Comparison of ENCODE assay signal across 22 cellular contexts in genomic region chr15:30921106-30921505, GRCh38. TPM values are rescaled to one million over a fixed set of nuclear protein-coding genes. Genes with fewer than 3 reads are reported as not detected.
DNase-seq lines count a peak whose midpoint lies in the region; ATAC-seq and TF ChIP-seq lines count a peak whose summit lies in the region.
"Had no signal": no experiment of that assay in that cellular context is flagged by ENCODE, and none has a peak within 500 bp of the region (broad histone marks: within the 10 kb centered on the region; RNA-seq: fewer than 3 reads in every experiment).

No MANE protein-coding gene starts in this region.

- no peak overlapping the region for H2AFZ ChIP-seq in GM23338

- H3K27me3 Mint-ChIP-seq in GM23338 (ENCODE audit: insufficient read depth, low read depth, poor library complexity) (peaks cover 8% of the 10 kb centered on the region), WTC11 (ENCODE audit: low read depth) (no peaks in the 10 kb centered on the region)
- H3K27me3 Mint-ChIP-seq: naive thymus-derived CD4-positive, alpha-beta T cell had no signal

- no peak for TF ChIP-seq CTCF in GM23338 (conservative IDR thresholded peaks at IDR 0.05; ENCODE audit: low read depth in 2 of 2)
- no peak for TF ChIP-seq CTCF in WTC11 (IDR thresholded peaks at IDR 0.05)
- no peak for TF ChIP-seq CTCF in psoas muscle (IDR thresholded peaks at IDR 0.05)

- H3K36me3 Mint-ChIP-seq in GM23338 (ENCODE audit: low read depth) (peaks cover 69% of the 10 kb centered on the region), WTC11 (peaks cover 55% of the 10 kb centered on the region)

- H3K27ac Mint-ChIP-seq in GM23338 (peak overlapping the region; percentile 99; the same call in 1 of the 2 replicates), WTC11 (peak overlapping the region; percentile 97)

- H3K9me2 ChIP-seq in GM23338 (ENCODE audit: insufficient read depth), result no peaks in the 10 kb centered on the region

- H3K4me3 ChIP-seq in GM23338 (no peak overlapping the region), iPS-20b (ENCODE audit: low read length) (0 out of 2 replicates have a peak overlapping the region, but pooled peaks have one; percentile 46), psoas muscle (no peak overlapping the region)
- H3K4me3 ChIP-seq: esophagus muscularis mucosa had no signal

- H3K79me2 ChIP-seq in GM23338 (replicated peaks; ENCODE audit: insufficient read depth), result no peaks in the 10 kb centered on the region; the same call in none of the 2 replicates

- no peaks in the 10 kb centered on the region for H4K20me1 ChIP-seq in GM23338 (replicated peaks; ENCODE audit: insufficient read depth)

- H3K9me3 Mint-ChIP-seq in GM23338, result no peaks in the 10 kb centered on the region; the same call in 2 of the 3 replicates
- H3K9me3 Mint-ChIP-seq in WTC11, result no peaks in the 10 kb centered on the region

- H3K4me1 ChIP-seq in GM23338 (ENCODE audit: insufficient read depth) (peaks cover 20% of the 10 kb centered on the region), iPS-20b (ENCODE audit: insufficient read depth, low read length) (peaks cover 28% of the 10 kb centered on the region), psoas muscle (peaks cover 50% of the 10 kb centered on the region)
- H3K4me1 ChIP-seq: foreskin keratinocyte had no signal

- ATAC-seq in GM23338 (no peak), WTC11 (no peak), psoas muscle (peak in 2 of 4 donors; percentile 9 to 32), HG02763 (IDR thresholded peaks at IDR 0.05; ENCODE audit: unreplicated experiment) (no peak)
- ATAC-seq: foreskin keratinocyte; HCT116; naive thymus-derived CD4-positive, alpha-beta T cell had no signal

- H3K36me3 ChIP-seq in GM23338 (ENCODE audit: insufficient read depth) (peaks cover 19% of the 10 kb centered on the region; the same call in 1 of the 2 replicates), iPS-20b (ENCODE audit: insufficient read depth, low read depth, low read length) (peaks cover 75% of the 10 kb centered on the region), psoas muscle (ENCODE audit: insufficient read depth in 1 of 2, low read depth in 1 of 2) (peaks cover 0 to 90% of the 10 kb centered on the region in 2 donors)

- H3K4me3 Mint-ChIP-seq in GM23338 (no peak overlapping the region), WTC11 (no peak overlapping the region)
- H3K4me3 Mint-ChIP-seq: naive thymus-derived CD4-positive, alpha-beta T cell had no signal

- H3K27ac ChIP-seq in GM23338 (ENCODE audit: low read depth) (peak overlapping the region; percentile 75), iPS-20b (ENCODE audit: low read length) (no peak overlapping the region), psoas muscle (peak overlapping the region; percentile 72)
- H3K27ac ChIP-seq: foreskin keratinocyte had no signal

- intact Hi-C loops in psoas muscle (cut with DNase I), result loop anchor here in 1 of 2 donors (2.0 to 5.0 kb wide), 2 partner anchors 41 to 70 kb away; partner anchors contain the start of gene MTMR10

- H3K27me3 ChIP-seq in GM23338 (ENCODE audit: insufficient read depth) (no peaks in the 10 kb centered on the region), iPS-20b (ENCODE audit: insufficient read depth, low read length) (no peaks in the 10 kb centered on the region), psoas muscle (ENCODE audit: insufficient read depth in 3 of 3, low read length in 2 of 3) (no peaks in the 10 kb centered on the region)
- H3K27me3 ChIP-seq: esophagus muscularis mucosa, foreskin keratinocyte had no signal

- CTCF ChIA-PET in WTC11 (lab: Charles Lee), result interaction anchor here (1.2 kb wide), 1 partner anchor 208 kb away, joined by 4 read pairs; no protein-coding TSS in a partner anchor

- DNase-seq in GM23338 (ENCODE audit: low spot score) (no peak), WTC11 (ENCODE audit: low spot score) (no peak), psoas muscle (no peak), NCI-H69 (lab: John Stamatoyannopoulos, UW) (no peak), DMS79 (lab: John Stamatoyannopoulos, UW) (no peak), midbrain (lab: John Stamatoyannopoulos, UW) (no peak)
- DNase-seq: activated CD4-positive, alpha-beta T cell treated with anti-CD3 and anti-CD28 coated beads for 4 hours; DMS79 treated with DMSO at 0.1 percent for 48 hours; foreskin keratinocyte; GF-D8; Kasumi-1; mesendoderm; naive thymus-derived CD4-positive, alpha-beta T cell; NCI-H1694; NCI-H2171; NCI-H526; SHP77; stimulated activated CD4-positive, alpha-beta T cell treated with anti-CD3 and anti-CD28 coated beads, Interleukin-2, amount 100 ng/mL, for 24 hours had no signal

- H3K9ac ChIP-seq in iPS-20b (ENCODE audit: low read depth, low read length), result no peak overlapping the region

- WGBS in psoas muscle, 3 donors, result 36 to 50% (median 44%) methylated on average over 4 of the region's 4 CpGs

- peaks cover 36% of the 10 kb centered on the region for H3K4me1 Mint-ChIP-seq in GM23338
- H3K4me1 Mint-ChIP-seq in WTC11, result peaks cover 37% of the 10 kb centered on the region

- no peaks in the 10 kb centered on the region for H3F3A ChIP-seq in GM23338 (replicated peaks; ENCODE audit: low read depth)

- H3K9me3 ChIP-seq in iPS-20b (ENCODE audit: insufficient read depth, low read depth, low read length) (no peaks in the 10 kb centered on the region), psoas muscle (no peaks in the 10 kb centered on the region)
- H3K9me3 ChIP-seq: esophagus muscularis mucosa had no signal

- peak overlapping the region; percentile 35 for H3K4me2 ChIP-seq in GM23338

- POLR2A ChIA-PET in WTC11 (lab: Charles Lee), result no interaction called here

TF ChIP-seq in GM23338, 12 proteins besides CTCF, POLR2A, EP300 and RAD21 (continues in another document):
- TF ChIP-seq ETS1 (IDR thresholded peaks at IDR 0.05) (no peak), POLR2AphosphoS5 (IDR thresholded peaks at IDR 0.05; ENCODE audit: low read depth) (no peak)

TF ChIP-seq in WTC11, 78 proteins besides CTCF, POLR2A, EP300 and RAD21:
- TF ChIP-seq FOXP1 (CRISPR knock-in tag; IDR thresholded peaks at IDR 0.05; ENCODE audit: borderline replicate concordance) (no peak), CDX4 (CRISPR knock-in tag; IDR thresholded peaks at IDR 0.05; ENCODE audit: borderline replicate concordance) (no peak), GTF2I (CRISPR knock-in tag; conservative IDR thresholded peaks at IDR 0.05) (no peak), FOXP4 (CRISPR knock-in tag; IDR thresholded peaks at IDR 0.05) (no peak), NFATC4 (CRISPR knock-in tag; IDR thresholded peaks at IDR 0.05) (no peak), SP1 (CRISPR knock-in tag; conservative IDR thresholded peaks at IDR 0.05) (no peak), E2F4 (CRISPR knock-in tag; IDR thresholded peaks at IDR 0.05; ENCODE audit: borderline replicate concordance, low read depth) (no peak), GABPB1 (CRISPR knock-in tag; IDR thresholded peaks at IDR 0.05) (no peak), RELA (CRISPR knock-in tag; IDR thresholded peaks at IDR 0.05; ENCODE audit: borderline replicate concordance) (no peak), HMGA2 (CRISPR knock-in tag; IDR thresholded peaks at IDR 0.05) (no peak), ESRRA (CRISPR knock-in tag; IDR thresholded peaks at IDR 0.05; ENCODE audit: borderline replicate concordance) (no peak), MYBL2 (CRISPR knock-in tag; IDR thresholded peaks at IDR 0.05) (no peak), USF1 (CRISPR knock-in tag; IDR thresholded peaks at IDR 0.05) (no peak), TP53 (CRISPR knock-in tag; IDR thresholded peaks at IDR 0.05) (no peak), GRHL2 (CRISPR knock-in tag; IDR thresholded peaks at IDR 0.05; ENCODE audit: insufficient replicate concordance, severe bottlenecking) (no peak)

RNA-seq across cellular contexts. Expression of gene FAN1, which starts 17.4 kb away (rescaled TPM):
- total RNA-seq in GM23338 (2014; rRNA removed; shearing (Covaris generic)), result 25.7 and 29.2 TPM in 2 replicates
- polyA plus RNA-seq in GM23338 (2016; fragmentation: Nextera tagmentation; extraction: Ambion mirVana), result 9.1 and 9.7 TPM in 2 replicates
- 22.8 to 31.5 TPM (median 30.3 TPM) in 3 replicates for total RNA-seq in WTC11 (2021)
- 10 to 100 TPM; 13.5 to 27.5 (median 25.2) TPM for total RNA-seq in psoas muscle
- polyA plus RNA-seq in psoas muscle, result 10 to 100 TPM; 12.4 to 64.2 (median 13.5) TPM
